Comparison of ENCODE assay signal across 1 cellular context in the genomic region with DNA sequence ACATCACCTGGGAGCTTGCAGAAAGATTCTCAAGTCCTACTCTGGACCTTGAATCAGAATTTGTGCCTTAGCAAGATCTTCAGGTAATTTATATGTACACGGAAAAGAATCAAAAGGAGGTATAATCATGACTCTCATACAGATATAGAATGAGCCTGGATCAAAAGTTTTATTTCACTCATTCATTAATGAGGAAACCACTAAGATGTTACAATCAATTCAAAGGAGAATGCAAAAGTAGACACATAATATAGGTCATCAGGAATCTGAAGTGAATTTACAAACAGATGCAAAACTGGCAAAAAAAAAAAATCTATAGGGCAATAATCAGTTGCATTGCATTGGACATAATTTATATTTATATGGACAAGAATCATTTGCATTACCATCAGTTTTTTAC.
TF ChIP-seq lines count a peak whose summit lies in the region.

No MANE protein-coding gene starts in this region.

TF ChIP-seq in HEK293, 187 proteins besides CTCF, POLR2A, EP300 and RAD21 (continued from another document):
- TF ChIP-seq, protein P1, sequence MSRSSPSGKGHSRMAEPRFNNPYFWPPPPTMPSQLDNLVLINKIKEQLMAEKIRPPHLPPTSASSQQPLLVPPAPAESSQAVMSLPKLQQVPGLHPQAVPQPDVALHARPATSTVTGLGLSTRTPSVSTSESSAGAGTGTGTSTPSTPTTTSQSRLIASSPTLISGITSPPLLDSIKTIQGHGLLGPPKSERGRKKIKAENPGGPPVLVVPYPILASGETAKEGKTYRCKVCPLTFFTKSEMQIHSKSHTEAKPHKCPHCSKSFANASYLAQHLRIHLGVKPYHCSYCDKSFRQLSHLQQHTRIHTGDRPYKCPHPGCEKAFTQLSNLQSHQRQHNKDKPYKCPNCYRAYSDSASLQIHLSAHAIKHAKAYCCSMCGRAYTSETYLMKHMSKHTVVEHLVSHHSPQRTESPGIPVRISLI (tag by site-specific recombination; IDR thresholded peaks at IDR 0.05), result no peak
- TF ChIP-seq SCRT1 (tag by site-specific recombination; IDR thresholded peaks at IDR 0.05; ENCODE audit: borderline replicate concordance), result no peak
- no peak for TF ChIP-seq ZNF37A (tag by site-specific recombination; IDR thresholded peaks at IDR 0.05)
